ENCODE assay signal across 9 cellular contexts in the genomic region with DNA sequence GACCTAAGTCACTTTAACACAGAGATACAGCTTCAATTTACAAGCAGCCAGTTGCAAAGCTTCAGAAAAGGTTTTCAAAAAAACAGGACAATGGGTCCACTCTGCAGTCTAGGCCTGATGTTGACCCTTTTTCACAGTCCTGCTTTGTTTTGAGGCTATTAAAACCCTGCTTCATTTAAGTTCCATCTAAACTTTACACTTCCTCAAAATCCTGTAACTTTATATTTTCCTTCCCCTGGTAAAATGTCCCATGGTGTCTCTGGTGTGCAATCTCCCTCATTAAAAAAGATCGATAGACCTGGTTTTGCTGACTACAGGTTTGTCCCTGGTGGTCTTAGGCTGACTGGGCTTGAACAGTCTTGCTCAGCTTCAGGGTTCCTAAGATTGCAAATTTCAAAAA. TPM values are rescaled to one million over a fixed set of nuclear protein-coding genes. Genes with fewer than 3 reads are reported as not detected.
DNase-seq lines count a peak whose midpoint lies in the region; ATAC-seq and TF ChIP-seq lines count a peak whose summit lies in the region.
"Had no signal": no experiment of that assay in that cellular context is flagged by ENCODE, and none has a peak within 500 bp of the region (broad histone marks: within the 10 kb centered on the region; RNA-seq: fewer than 3 reads in every experiment).

No MANE protein-coding gene starts in this region.

- peak overlapping the region; percentile 47 to 100 (median 99) for H3K27ac Mint-ChIP-seq in CD4-positive, alpha-beta memory T cell
- peak overlapping the region; percentile 97 for H3K27ac Mint-ChIP-seq in endothelial cell (ENCODE audit: unreplicated experiment)

- H3K4me2 ChIP-seq in OCI-LY1 (ENCODE audit: low read length) (peak overlapping the region; percentile 78), osteoblast (ENCODE audit: insufficient read depth, low read length) (peak overlapping the region; percentile 97)

- no peaks in the 10 kb centered on the region for H4K20me1 ChIP-seq in OCI-LY1 (ENCODE audit: insufficient read depth, low read length)
- H4K20me1 ChIP-seq in osteoblast (ENCODE audit: insufficient read depth, low read length), result no peaks in the 10 kb centered on the region

- H3K27me3 ChIP-seq in CD4-positive, alpha-beta memory T cell (ENCODE audit: insufficient read depth, low read length), result no peaks in the 10 kb centered on the region
- H3K27me3 ChIP-seq in OCI-LY1 (ENCODE audit: insufficient read depth, low read length), result no peaks in the 10 kb centered on the region
- H3K27me3 ChIP-seq in osteoblast (ENCODE audit: insufficient read depth, low read length), result no peaks in the 10 kb centered on the region

- peak overlapping the region in 7 of 8 donors; percentile 88 to 98 (median 93) for H3K4me3 Mint-ChIP-seq in CD4-positive, alpha-beta memory T cell
- H3K4me3 Mint-ChIP-seq in endothelial cell (ENCODE audit: unreplicated experiment), result peak overlapping the region; percentile 90

- peak overlapping the region; percentile 73 for H3K9ac ChIP-seq in OCI-LY1 (ENCODE audit: low read length)

- no peaks in the 10 kb centered on the region for H3K27me3 Mint-ChIP-seq in CD4-positive, alpha-beta memory T cell
- H3K27me3 Mint-ChIP-seq in endothelial cell (ENCODE audit: unreplicated experiment), result peaks cover 9% of the 10 kb centered on the region

- 0 out of 2 replicates have a peak, but pooled peaks cover 3% of the 10 kb centered on the region for H3F3A ChIP-seq in OCI-LY1 (ENCODE audit: insufficient read depth, low read length)

- peaks cover 0 to 3% (median 0%) of the 10 kb centered on the region in 8 donors for H3K9me3 Mint-ChIP-seq in CD4-positive, alpha-beta memory T cell
- no peaks in the 10 kb centered on the region for H3K9me3 Mint-ChIP-seq in endothelial cell (ENCODE audit: unreplicated experiment)

- peaks cover 25% of the 10 kb centered on the region for H3K4me1 ChIP-seq in CD4-positive, alpha-beta memory T cell (ENCODE audit: insufficient read depth, low read length)
- H3K4me1 ChIP-seq in OCI-LY1 (ENCODE audit: insufficient read depth, low read length, severe bottlenecking) (peaks cover 34% of the 10 kb centered on the region), osteoblast (ENCODE audit: insufficient read depth, low read length) (peaks cover 11% of the 10 kb centered on the region)

- no peak for TF ChIP-seq CTCF in OCI-LY1 (IDR thresholded peaks at IDR 0.05; ENCODE audit: low read length)
- no peak for TF ChIP-seq CTCF in endothelial cell (IDR thresholded peaks at IDR 0.05; ENCODE audit: unreplicated experiment)
- no peak for TF ChIP-seq CTCF in osteoblast (IDR thresholded peaks at IDR 0.05; ENCODE audit: extremely low read depth, low read depth, low read length)

- H3K9me3 ChIP-seq in CD4-positive, alpha-beta memory T cell (ENCODE audit: control insufficient read depth in 1 of 2, low read length in 2 of 2), result no peaks in the 10 kb centered on the region
- H3K9me3 ChIP-seq in OCI-LY1 (ENCODE audit: low read length), result no peaks in the 10 kb centered on the region
- H3K9me3 ChIP-seq in osteoblast (ENCODE audit: low read depth, low read length), result no peaks in the 10 kb centered on the region

- peak overlapping the region; percentile 80 to 81 for H3K4me3 ChIP-seq in CD4-positive, alpha-beta memory T cell (ENCODE audit: low read length in 2 of 2)
- H3K4me3 ChIP-seq in OCI-LY1 (ENCODE audit: low read depth, low read length, poor library complexity, severe bottlenecking) (peak overlapping the region; percentile 70), osteoblast (ENCODE audit: insufficient read depth, low read length) (peak overlapping the region; percentile 83)

- no peak for DNase-seq in CD4-positive, alpha-beta memory T cell
- DNase-seq in endothelial cell (ENCODE audit: low spot score), result no peak
- DNase-seq in osteoblast (ENCODE audit: insufficient read length, low spot score, missing footprints), result no peak
- DNase-seq: MV-4-11 had no signal

- intact Hi-C loops in CD4-positive, alpha-beta memory T cell (cut with micrococcal nuclease), result loop anchor here (2.0 to 10.0 kb wide), 3 partner anchors 747 to 1560 kb away; partner anchors contain the start of genes CTNNB1 and SLC25A38

- peak overlapping the region; percentile 93 for H3K27ac ChIP-seq in CD4-positive, alpha-beta memory T cell (ENCODE audit: low read depth, low read length)
- H3K27ac ChIP-seq in OCI-LY1 (ENCODE audit: low read depth, low read length, poor library complexity, severe bottlenecking), result peak overlapping the region; percentile 52
- no peak overlapping the region for H3K27ac ChIP-seq in osteoblast (ENCODE audit: low read depth, low read length)

- H2AFZ ChIP-seq in OCI-LY1 (ENCODE audit: low read length), result no peak overlapping the region
- H2AFZ ChIP-seq in osteoblast (ENCODE audit: low read length), result peak overlapping the region; percentile 98

- H3K4me1 Mint-ChIP-seq in CD4-positive, alpha-beta memory T cell, result peaks cover 18 to 40% (median 29%) of the 10 kb centered on the region in 4 donors
- H3K4me1 Mint-ChIP-seq in endothelial cell (ENCODE audit: unreplicated experiment), result peaks cover 15% of the 10 kb centered on the region

- H3K9me2 ChIP-seq in OCI-LY1 (ENCODE audit: low read depth, low read length), result no peaks in the 10 kb centered on the region

- ATAC-seq in HG02623 (IDR thresholded peaks at IDR 0.05; ENCODE audit: unreplicated experiment) (no peak), GM19035 (IDR thresholded peaks at IDR 0.05; ENCODE audit: unreplicated experiment) (no peak), GM18502 (IDR thresholded peaks at IDR 0.05; ENCODE audit: poor library complexity, unreplicated experiment) (no peak), HG02571 (IDR thresholded peaks at IDR 0.05; ENCODE audit: unreplicated experiment) (no peak)

- POLR2A ChIA-PET in CD4-positive, alpha-beta memory T cell (lab: Charles Lee; ENCODE audit: partially characterized antibody), result interaction anchor here (0.8 to 3.3 kb wide), 11 partner anchors 12 to 1510 kb away, joined by 3 to 38 read pairs (median 12); partner anchors contain the start of genes CTNNB1, EIF1B, ZNF619 and ZNF620

- H3K36me3 ChIP-seq in CD4-positive, alpha-beta memory T cell (ENCODE audit: insufficient read depth, low read length), result peaks cover 5% of the 10 kb centered on the region
- H3K36me3 ChIP-seq in OCI-LY1 (ENCODE audit: insufficient read depth, low read length), result no peaks in the 10 kb centered on the region
- H3K36me3 ChIP-seq in osteoblast (ENCODE audit: insufficient read depth, low read length), result no peaks in the 10 kb centered on the region

- CTCF ChIA-PET in CD4-positive, alpha-beta memory T cell (lab: Charles Lee; ENCODE audit: partially characterized antibody), result interaction anchor here (1.0 to 2.7 kb wide), 4 partner anchors 31 to 143 kb away, joined by 3 to 10 read pairs (median 6); partner anchors contain the start of genes ZNF620 and ZNF621

- peaks cover under 1 to 17% of the 10 kb centered on the region in 2 donors for H3K36me3 Mint-ChIP-seq in CD4-positive, alpha-beta memory T cell
- no peaks in the 10 kb centered on the region for H3K36me3 Mint-ChIP-seq in endothelial cell (ENCODE audit: low read depth, unreplicated experiment)

- H3K79me2 ChIP-seq in OCI-LY1 (ENCODE audit: insufficient read depth, low read length) (no peaks in the 10 kb centered on the region), osteoblast (ENCODE audit: insufficient read depth, low read length) (no peaks in the 10 kb centered on the region)

RNA-seq across cellular contexts. Expression of gene RPL14, which starts 5.1 kb away (rescaled TPM):
- total RNA-seq in CD4-positive, alpha-beta memory T cell, result 1,000 to 10,000 TPM; 2,669 to 2,785 TPM
- polyA plus RNA-seq in CD4-positive, alpha-beta memory T cell, result 1,000 to 10,000 TPM; 1,004 to 1,669 TPM
- total RNA-seq in endothelial cell (ENCODE audit: unreplicated experiment) (2,049 TPM), osteoblast (219 and 236 TPM in 2 replicates)

RNA-seq across cellular contexts. Expression of gene ZNF619, which starts 24.9 kb away (rescaled TPM):
- 10 to 100 TPM; 14.0 to 16.6 TPM for total RNA-seq in CD4-positive, alpha-beta memory T cell
- 1 to 10 TPM; 2.3 to 2.9 TPM for polyA plus RNA-seq in CD4-positive, alpha-beta memory T cell
- 8.0 TPM for total RNA-seq in endothelial cell (ENCODE audit: unreplicated experiment)
- total RNA-seq in osteoblast, result 6.5 and 8.5 TPM in 2 replicates

RNA-seq across cellular contexts. Expression of gene ZNF620, which starts 53.8 kb away (rescaled TPM):
- total RNA-seq in CD4-positive, alpha-beta memory T cell, result 1 to 10 TPM; 3.7 to 3.8 TPM
- polyA plus RNA-seq in CD4-positive, alpha-beta memory T cell, result 1 to 10 TPM; 1.2 to 3.4 TPM
- total RNA-seq in endothelial cell (ENCODE audit: unreplicated experiment) (8.3 TPM), osteoblast (0.88 and 1.1 TPM in 2 replicates)
